ENCODE assay signal across 1 cellular context in the genomic region with DNA sequence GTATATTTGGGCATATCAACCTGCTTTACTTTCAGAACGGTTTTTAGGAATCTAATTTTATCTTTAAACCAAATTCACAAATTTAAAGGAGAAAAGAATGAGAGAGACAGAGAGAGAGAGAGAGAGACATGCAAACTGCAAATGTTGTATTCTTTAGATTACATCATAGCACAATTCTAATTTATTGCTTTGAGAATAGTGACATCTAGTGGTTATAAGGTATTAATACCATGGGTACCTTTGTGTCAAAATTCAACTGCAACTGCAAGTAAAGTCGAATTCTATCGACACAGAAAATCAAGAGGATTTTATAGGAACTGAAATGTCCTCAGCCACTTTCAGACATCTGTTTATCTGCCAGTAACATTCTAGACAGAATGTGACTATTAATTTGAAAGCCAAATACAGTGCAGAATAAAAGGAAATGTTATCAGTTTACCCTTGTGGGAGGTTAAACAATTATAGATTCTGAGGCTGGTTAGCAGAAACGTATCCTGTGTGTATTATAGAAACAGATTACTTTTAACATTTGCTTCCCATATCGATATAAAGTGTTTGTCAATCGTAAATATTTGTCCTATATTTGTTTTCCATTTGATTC.
TF ChIP-seq lines count a peak whose summit lies in the region.

No MANE protein-coding gene starts in this region.

TF ChIP-seq in K562, 482 proteins besides CTCF, POLR2A, EP300 and RAD21 (continued from another document):
- TF ChIP-seq CHD4 (IDR thresholded peaks at IDR 0.05; ENCODE audit: insufficient read depth, insufficient replicate concordance, low read depth, low read length, poor library complexity, severe bottlenecking) (no peak), SIN3B (IDR thresholded peaks at IDR 0.05; ENCODE audit: low read depth) (no peak)
TF ChIP-seq in K562: peak in this region for 8.
